Comparison of ENCODE assay signal across 20 cellular contexts in genomic region chr5:98333921-98334320, GRCh38.
DNase-seq lines count a peak whose midpoint lies in the region; FAIRE-seq and TF ChIP-seq lines count a peak whose summit lies in the region.
"Had no signal": no experiment of that assay in that cellular context is flagged by ENCODE, and none has a peak within 500 bp of the region (broad histone marks: within the 10 kb centered on the region; RNA-seq: fewer than 3 reads in every experiment).

No MANE protein-coding gene starts in this region.

- H2AFZ ChIP-seq in endothelial cell of umbilical vein (ENCODE audit: low read depth, low read length), result no peak overlapping the region

- no peak for TF ChIP-seq CTCF in endothelial cell of umbilical vein (IDR thresholded peaks at IDR 0.05; ENCODE audit: extremely low read depth in 1 of 2, insufficient read depth in 1 of 2, low read depth in 1 of 2, low read length in 2 of 2)
- no peak for TF ChIP-seq CTCF in esophagus squamous epithelium (IDR thresholded peaks at IDR 0.05)

- no peak overlapping the region for H3K9ac ChIP-seq in endothelial cell of umbilical vein (replicated peaks; ENCODE audit: extremely low read depth, insufficient read depth, low read length)

- no peak for TF ChIP-seq POLR2A in endothelial cell of umbilical vein (IDR thresholded peaks at IDR 0.05; ENCODE audit: low read depth, low read length)
- no peak for TF ChIP-seq POLR2A in esophagus squamous epithelium (IDR thresholded peaks at IDR 0.05)

- H3K4me1 ChIP-seq in endothelial cell of umbilical vein (ENCODE audit: control insufficient read depth, extremely low read depth, insufficient read depth, low read length), result peaks cover 8% of the 10 kb centered on the region
- no peaks in the 10 kb centered on the region for H3K4me1 ChIP-seq in esophagus squamous epithelium
- H3K4me1 ChIP-seq: SJSA1 had no signal

- DNase-seq in ELR (ENCODE audit: low read depth) (peak; percentile 31), NCI-H226 (peak; percentile 18), endothelial cell of umbilical vein (ENCODE audit: low read depth, low spot score) (no peak), myocyte (ENCODE audit: low read depth) (peak; percentile 61), DMS79 (lab: John Stamatoyannopoulos, UW) (no peak), NCI-H524 treated with DMSO at 0.1 percent for 48 hours (lab: John Stamatoyannopoulos, UW) (no peak), NCI-H1092 treated with DMSO at 0.1 percent for 48 hours (lab: John Stamatoyannopoulos, UW) (no peak), esophagus squamous epithelium (lab: John Stamatoyannopoulos, UW) (no peak)
- DNase-seq: Calu3; CD8-positive, alpha-beta memory T cell; DMS153; GF-D8; Kasumi-1; MM.1S; NCI-H1105; NCI-H146; NCI-H2029; NCI-H446 treated with DMSO at 0.1 percent for 48 hours had no signal

- dilution Hi-C loops in endothelial cell of umbilical vein (cut with MboI; ENCODE audit: extremely low pct_ligation_motif_present, low sequenced_read_pairs), result no loop called here

- H3K27ac ChIP-seq in endothelial cell of umbilical vein (ENCODE audit: insufficient read depth, low read depth, low read length) (no peak overlapping the region), esophagus squamous epithelium (no peak overlapping the region)
- H3K27ac ChIP-seq: C4-2B, SJSA1 had no signal

- no peak overlapping the region for H3K4me3 ChIP-seq in endothelial cell of umbilical vein (replicated peaks in 1 of 3; ENCODE audit: insufficient read depth in 1 of 3, low read depth in 1 of 3, low read length in 3 of 3)
- H3K4me3 ChIP-seq in esophagus squamous epithelium, result no peak overlapping the region
- H3K4me3 ChIP-seq: SJSA1 had no signal

- no peaks in the 10 kb centered on the region for H3K36me3 ChIP-seq in endothelial cell of umbilical vein (ENCODE audit: control insufficient read depth in 2 of 2, extremely low read depth in 1 of 2, insufficient read depth in 2 of 2, low read length in 2 of 2)
- H3K36me3 ChIP-seq in esophagus squamous epithelium, result no peaks in the 10 kb centered on the region
- H3K36me3 ChIP-seq: SJSA1 had no signal

- BruUV-seq in endothelial cell of umbilical vein (replicated peaks; lab: Mats Ljungman, UMichigan), result no TSS peak

- H3K9me1 ChIP-seq in endothelial cell of umbilical vein (replicated peaks; ENCODE audit: control insufficient read depth, extremely low read depth, insufficient read depth, low read length), result no peaks in the 10 kb centered on the region

- no peak overlapping the region for H3K4me2 ChIP-seq in endothelial cell of umbilical vein (ENCODE audit: insufficient read depth, low read length)

- no peaks in the 10 kb centered on the region for H4K20me1 ChIP-seq in endothelial cell of umbilical vein (replicated peaks; ENCODE audit: control insufficient read depth, extremely low read depth, insufficient read depth, low read length)

- POLR2A ChIA-PET in endothelial cell of umbilical vein (lab: Charles Lee), result no interaction called here

- no peaks in the 10 kb centered on the region for H3K79me2 ChIP-seq in endothelial cell of umbilical vein (ENCODE audit: control insufficient read depth, insufficient read depth, low read length)

- no peak for FAIRE-seq in endothelial cell of umbilical vein (lab: Jason Lieb, UNC)

- intact Hi-C loops in endothelial cell of umbilical vein (cut with micrococcal nuclease) (no loop called here), esophagus squamous epithelium (cut with DNase I) (no loop called here)

- H3K27me3 ChIP-seq in endothelial cell of umbilical vein (ENCODE audit: control insufficient read depth in 2 of 2, insufficient read depth in 2 of 2, low read length in 2 of 2), result no peaks in the 10 kb centered on the region
- H3K27me3 ChIP-seq in esophagus squamous epithelium, result no peaks in the 10 kb centered on the region
- H3K27me3 ChIP-seq: SJSA1 had no signal

- CTCF ChIA-PET in endothelial cell of umbilical vein (lab: Charles Lee), result no interaction called here

- H3K9me3 ChIP-seq in endothelial cell of umbilical vein (replicated peaks; ENCODE audit: control insufficient read depth, insufficient read depth, low read length) (no peaks in the 10 kb centered on the region), esophagus squamous epithelium (no peaks in the 10 kb centered on the region)
- H3K9me3 ChIP-seq: SJSA1 had no signal

TF ChIP-seq in endothelial cell of umbilical vein, 7 proteins besides CTCF, POLR2A, EP300 and RAD21:
- TF ChIP-seq POLR2AphosphoS5 (IDR thresholded peaks at IDR 0.05; ENCODE audit: insufficient read depth, low read depth, low read length) (no peak), FOS (IDR thresholded peaks at IDR 0.05; ENCODE audit: borderline replicate concordance, insufficient read depth, low read length) (peak; percentile 19)

Comparison
In these comparisons a context has a peak if more than half of its experiments do, and no peak if none do; other contexts are left out.
1. DNase-seq: peak in ELR (single experiment), NCI-H226 (single experiment) and myocyte (single experiment); none in endothelial cell of umbilical vein (single experiment), DMS79 (single experiment), NCI-H524 treated with DMSO at 0.1 percent for 48 hours (single experiment), NCI-H1092 treated with DMSO at 0.1 percent for 48 hours (single experiment) and esophagus squamous epithelium (single experiment).